ENCODE assay signal across 9 cellular contexts in the genomic region with DNA sequence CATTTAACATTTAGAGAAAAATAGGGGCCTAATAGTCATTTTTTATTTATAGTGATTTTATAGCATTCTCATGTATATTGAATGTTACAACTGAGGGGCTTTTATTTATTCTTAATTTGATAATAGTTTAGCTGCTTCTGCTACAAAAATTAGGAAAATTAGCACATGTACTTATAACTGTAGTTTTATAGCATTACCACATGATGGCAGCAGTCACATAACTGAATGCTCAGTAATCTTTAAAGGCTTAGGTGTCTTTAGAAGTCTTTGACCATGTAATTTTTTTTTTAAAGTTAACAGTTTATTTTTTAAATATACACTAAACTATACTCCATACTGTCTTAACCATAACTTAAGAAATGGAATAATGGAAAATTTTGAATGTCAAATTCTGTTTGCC.
DNase-seq lines count a peak whose midpoint lies in the region; ATAC-seq and TF ChIP-seq lines count a peak whose summit lies in the region.
"Had no signal": no experiment of that assay in that cellular context is flagged by ENCODE, and none has a peak within 500 bp of the region (broad histone marks: within the 10 kb centered on the region; RNA-seq: fewer than 3 reads in every experiment).

No MANE protein-coding gene starts in this region.

- ATAC-seq in left cardiac atrium (no peak), GM19035 (IDR thresholded peaks at IDR 0.05; ENCODE audit: unreplicated experiment) (no peak)

- no peak overlapping the region for H3K27ac ChIP-seq in left ventricle myocardium inferior (replicated peaks)
- H3K27ac ChIP-seq in prostate gland, result no peak overlapping the region

- TF ChIP-seq POLR2A in prostate gland (IDR thresholded peaks at IDR 0.05), result no peak

- H3K4me1 Mint-ChIP-seq in mesothelial cell of epicardium, result no peaks in the 10 kb centered on the region
- H3K4me1 Mint-ChIP-seq: activated naive CD4-positive, alpha-beta T cell treated with anti-CD3 and anti-CD28 coated beads, Interleukin-2, amount 50 U/mL, for 24 hours had no signal

- H3K4me3 ChIP-seq in left ventricle myocardium inferior (no peak overlapping the region), cardiac fibroblast (replicated peaks in 1 of 2; ENCODE audit: low read depth in 2 of 2, low read length in 2 of 2) (no peak overlapping the region), MG63 (no peak overlapping the region), prostate gland (no peak overlapping the region)

- no peak overlapping the region for H3K4me3 Mint-ChIP-seq in mesothelial cell of epicardium
- H3K4me3 Mint-ChIP-seq: activated naive CD4-positive, alpha-beta T cell treated with anti-CD3 and anti-CD28 coated beads, Interleukin-2, amount 50 U/mL, for 24 hours had no signal

- no peaks in the 10 kb centered on the region for H3K4me1 ChIP-seq in left ventricle myocardium inferior
- no peaks in the 10 kb centered on the region for H3K4me1 ChIP-seq in prostate gland (replicated peaks)

- H3K36me3 Mint-ChIP-seq in mesothelial cell of epicardium, result peaks cover 12% of the 10 kb centered on the region

- H3K36me3 ChIP-seq in left ventricle myocardium inferior, result peaks cover 40% of the 10 kb centered on the region
- peaks cover 20% of the 10 kb centered on the region for H3K36me3 ChIP-seq in MG63
- no peaks in the 10 kb centered on the region for H3K36me3 ChIP-seq in prostate gland

- no peak overlapping the region for H3K27ac Mint-ChIP-seq in mesothelial cell of epicardium
- H3K27ac Mint-ChIP-seq: activated naive CD4-positive, alpha-beta T cell treated with anti-CD3 and anti-CD28 coated beads, Interleukin-2, amount 50 U/mL, for 24 hours had no signal

- TF ChIP-seq CTCF in left ventricle myocardium inferior (IDR thresholded peaks at IDR 0.05; ENCODE audit: borderline replicate concordance) (peak; percentile 63), cardiac fibroblast (IDR thresholded peaks at IDR 0.05; ENCODE audit: low read depth, low read length) (peak; percentile 35), mesothelial cell of epicardium (IDR thresholded peaks at IDR 0.05; ENCODE audit: unreplicated experiment) (peak; percentile 46), prostate gland (IDR thresholded peaks at IDR 0.05) (peak in 2 of 4 experiments; percentile 14 to 36)

- no peak for DNase-seq in left ventricle myocardium inferior
- DNase-seq in left cardiac atrium, result no peak
- peak; percentile 29 for DNase-seq in NCI-H2081 treated with DMSO at 0.1 percent for 48 hours (lab: John Stamatoyannopoulos, UW)
- DNase-seq in cardiac fibroblast (ENCODE audit: low read depth in 2 of 2), result peak; percentile 45 to 54
- DNase-seq in mesothelial cell of epicardium (ENCODE audit: low spot score in 2 of 2, unreplicated experiment in 2 of 2), result no peak
- no peak for DNase-seq in MG63
- no peak for DNase-seq in prostate gland (ENCODE audit: low spot score)

- H3K27me3 ChIP-seq in left ventricle myocardium inferior (ENCODE audit: low read depth), result no peaks in the 10 kb centered on the region
- H3K27me3 ChIP-seq in MG63, result no peaks in the 10 kb centered on the region
- no peaks in the 10 kb centered on the region for H3K27me3 ChIP-seq in prostate gland (replicated peaks; ENCODE audit: insufficient read depth)

- H3K27me3 Mint-ChIP-seq in mesothelial cell of epicardium (ENCODE audit: low read depth), result no peaks in the 10 kb centered on the region
- H3K27me3 Mint-ChIP-seq: activated naive CD4-positive, alpha-beta T cell treated with anti-CD3 and anti-CD28 coated beads, Interleukin-2, amount 50 U/mL, for 24 hours had no signal

- peaks cover 6% of the 10 kb centered on the region for H3K9me3 Mint-ChIP-seq in mesothelial cell of epicardium
- H3K9me3 Mint-ChIP-seq: activated naive CD4-positive, alpha-beta T cell treated with anti-CD3 and anti-CD28 coated beads, Interleukin-2, amount 50 U/mL, for 24 hours had no signal

- H3K9me3 ChIP-seq in left ventricle myocardium inferior (replicated peaks) (no peaks in the 10 kb centered on the region), MG63 (no peaks in the 10 kb centered on the region; the same call in 1 of the 2 replicates), prostate gland (no peaks in the 10 kb centered on the region)

- intact Hi-C loops in left ventricle myocardium inferior (cut with micrococcal nuclease), result no loop called here
- intact Hi-C loops in left cardiac atrium (cut with DNase I), result no loop called here
- intact Hi-C loops in prostate gland (cut with DNase I), result no loop called here

Comparison
In these comparisons a context has a peak if more than half of its experiments do, and no peak if none do; other contexts are left out.
1. DNase-seq: peak in NCI-H2081 treated with DMSO at 0.1 percent for 48 hours (single experiment) and cardiac fibroblast (2 of 2); none in left ventricle myocardium inferior (single experiment), left cardiac atrium (single experiment), mesothelial cell of epicardium (0 of 2), MG63 (single experiment) and prostate gland (single experiment).